ENCODE assay signal across 2 cellular contexts in the genomic region with DNA sequence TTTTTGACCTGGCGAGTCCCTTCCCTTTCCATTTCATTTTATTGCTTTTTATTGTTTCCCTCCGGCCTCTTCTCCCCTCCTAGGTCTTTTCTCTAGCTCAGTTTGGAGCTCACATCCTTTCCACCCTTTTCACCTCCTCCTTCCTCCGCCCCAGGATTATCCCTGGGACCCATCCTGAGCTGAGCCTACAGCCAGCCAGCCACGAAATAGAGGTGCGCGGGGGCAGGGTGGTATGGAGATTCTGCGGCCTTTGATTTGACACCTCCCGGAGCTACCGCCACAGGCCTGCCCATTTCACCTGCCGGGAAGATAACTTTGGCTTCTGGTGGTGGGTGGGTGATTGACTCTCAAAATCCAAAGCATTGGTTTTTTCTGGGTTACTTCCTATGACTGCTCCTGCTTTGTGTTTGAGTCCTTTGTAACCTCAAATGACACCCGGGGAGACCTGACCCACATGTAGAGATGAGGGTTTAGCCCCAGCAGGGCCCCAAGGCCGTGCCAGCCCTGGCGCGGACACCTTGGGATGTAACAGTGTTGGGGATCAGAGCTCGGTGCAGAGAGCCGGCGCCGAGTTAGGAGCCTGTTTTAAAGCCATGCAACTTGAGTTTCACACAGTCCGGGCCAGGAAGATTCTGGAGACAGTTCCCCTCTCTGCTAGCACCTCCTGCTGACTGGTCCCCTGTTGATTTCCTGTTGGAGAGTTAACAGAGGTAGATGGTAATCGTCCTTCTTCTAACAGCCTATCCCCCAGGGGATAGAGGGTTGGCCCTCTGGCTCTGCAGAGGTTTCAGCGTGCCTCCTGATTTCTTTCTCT.
TF ChIP-seq lines count a peak whose summit lies in the region.

No MANE protein-coding gene starts in this region.

TF ChIP-seq in HEK293, 187 proteins besides CTCF, POLR2A, EP300 and RAD21 (continued from another document):
- peak; percentile 50 for TF ChIP-seq GLIS2 (tag by site-specific recombination; IDR thresholded peaks at IDR 0.05)
- no peak for TF ChIP-seq ZNF677 (tag by site-specific recombination; IDR thresholded peaks at IDR 0.05)
- 0 out of 2 replicates have a peak, but pooled peaks have one; percentile 28 for TF ChIP-seq WT1 (tag by site-specific recombination; IDR thresholded peaks at IDR 0.05)
- TF ChIP-seq ZBTB1 (tag by site-specific recombination; IDR thresholded peaks at IDR 0.05), result no peak
- TF ChIP-seq ZNF341 (tag by site-specific recombination; IDR thresholded peaks at IDR 0.05; ENCODE audit: low read depth), result peak; percentile 54; the same call in 1 of the 2 replicates
- TF ChIP-seq ZNF629 (tag by site-specific recombination; IDR thresholded peaks at IDR 0.05), result no peak; the same call in 1 of the 2 replicates
- TF ChIP-seq, protein P1, sequence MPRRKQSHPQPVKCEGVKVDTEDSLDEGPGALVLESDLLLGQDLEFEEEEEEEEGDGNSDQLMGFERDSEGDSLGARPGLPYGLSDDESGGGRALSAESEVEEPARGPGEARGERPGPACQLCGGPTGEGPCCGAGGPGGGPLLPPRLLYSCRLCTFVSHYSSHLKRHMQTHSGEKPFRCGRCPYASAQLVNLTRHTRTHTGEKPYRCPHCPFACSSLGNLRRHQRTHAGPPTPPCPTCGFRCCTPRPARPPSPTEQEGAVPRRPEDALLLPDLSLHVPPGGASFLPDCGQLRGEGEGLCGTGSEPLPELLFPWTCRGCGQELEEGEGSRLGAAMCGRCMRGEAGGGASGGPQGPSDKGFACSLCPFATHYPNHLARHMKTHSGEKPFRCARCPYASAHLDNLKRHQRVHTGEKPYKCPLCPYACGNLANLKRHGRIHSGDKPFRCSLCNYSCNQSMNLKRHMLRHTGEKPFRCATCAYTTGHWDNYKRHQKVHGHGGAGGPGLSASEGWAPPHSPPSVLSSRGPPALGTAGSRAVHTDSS (tag by site-specific recombination; IDR thresholded peaks at IDR 0.05), result no peak
- peak; percentile 75 for TF ChIP-seq SCRT2 (tag by site-specific recombination; IDR thresholded peaks at IDR 0.05)
- no peak for TF ChIP-seq ZNF48 (tag by site-specific recombination; IDR thresholded peaks at IDR 0.05)

TF ChIP-seq in GM12878, 131 proteins besides CTCF, POLR2A, EP300 and RAD21 (continued from another document):
- peak; percentile 38; the same call in 1 of the 2 replicates for TF ChIP-seq MTA2 (IDR thresholded peaks at IDR 0.05; ENCODE audit: low read depth)
- TF ChIP-seq, protein P2, sequence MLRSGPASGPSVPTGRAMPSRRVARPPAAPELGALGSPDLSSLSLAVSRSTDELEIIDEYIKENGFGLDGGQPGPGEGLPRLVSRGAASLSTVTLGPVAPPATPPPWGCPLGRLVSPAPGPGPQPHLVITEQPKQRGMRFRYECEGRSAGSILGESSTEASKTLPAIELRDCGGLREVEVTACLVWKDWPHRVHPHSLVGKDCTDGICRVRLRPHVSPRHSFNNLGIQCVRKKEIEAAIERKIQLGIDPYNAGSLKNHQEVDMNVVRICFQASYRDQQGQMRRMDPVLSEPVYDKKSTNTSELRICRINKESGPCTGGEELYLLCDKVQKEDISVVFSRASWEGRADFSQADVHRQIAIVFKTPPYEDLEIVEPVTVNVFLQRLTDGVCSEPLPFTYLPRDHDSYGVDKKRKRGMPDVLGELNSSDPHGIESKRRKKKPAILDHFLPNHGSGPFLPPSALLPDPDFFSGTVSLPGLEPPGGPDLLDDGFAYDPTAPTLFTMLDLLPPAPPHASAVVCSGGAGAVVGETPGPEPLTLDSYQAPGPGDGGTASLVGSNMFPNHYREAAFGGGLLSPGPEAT (IDR thresholded peaks at IDR 0.05; ENCODE audit: low read depth), result 0 out of 2 replicates have a peak, but pooled peaks have one; percentile 32
- peak; percentile 17 for TF ChIP-seq HDAC6 (IDR thresholded peaks at IDR 0.05; ENCODE audit: unreplicated experiment)
- 0 out of 2 replicates have a peak, but pooled peaks have one; percentile 10 for TF ChIP-seq MYB (IDR thresholded peaks at IDR 0.05; ENCODE audit: borderline replicate concordance, low read depth, low read length)
- TF ChIP-seq, protein P3, sequence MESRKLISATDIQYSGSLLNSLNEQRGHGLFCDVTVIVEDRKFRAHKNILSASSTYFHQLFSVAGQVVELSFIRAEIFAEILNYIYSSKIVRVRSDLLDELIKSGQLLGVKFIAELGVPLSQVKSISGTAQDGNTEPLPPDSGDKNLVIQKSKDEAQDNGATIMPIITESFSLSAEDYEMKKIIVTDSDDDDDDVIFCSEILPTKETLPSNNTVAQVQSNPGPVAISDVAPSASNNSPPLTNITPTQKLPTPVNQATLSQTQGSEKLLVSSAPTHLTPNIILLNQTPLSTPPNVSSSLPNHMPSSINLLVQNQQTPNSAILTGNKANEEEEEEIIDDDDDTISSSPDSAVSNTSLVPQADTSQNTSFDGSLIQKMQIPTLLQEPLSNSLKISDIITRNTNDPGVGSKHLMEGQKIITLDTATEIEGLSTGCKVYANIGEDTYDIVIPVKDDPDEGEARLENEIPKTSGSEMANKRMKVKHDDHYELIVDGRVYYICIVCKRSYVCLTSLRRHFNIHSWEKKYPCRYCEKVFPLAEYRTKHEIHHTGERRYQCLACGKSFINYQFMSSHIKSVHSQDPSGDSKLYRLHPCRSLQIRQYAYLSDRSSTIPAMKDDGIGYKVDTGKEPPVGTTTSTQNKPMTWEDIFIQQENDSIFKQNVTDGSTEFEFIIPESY (IDR thresholded peaks at IDR 0.05), result no peak
- TF ChIP-seq, protein P4, sequence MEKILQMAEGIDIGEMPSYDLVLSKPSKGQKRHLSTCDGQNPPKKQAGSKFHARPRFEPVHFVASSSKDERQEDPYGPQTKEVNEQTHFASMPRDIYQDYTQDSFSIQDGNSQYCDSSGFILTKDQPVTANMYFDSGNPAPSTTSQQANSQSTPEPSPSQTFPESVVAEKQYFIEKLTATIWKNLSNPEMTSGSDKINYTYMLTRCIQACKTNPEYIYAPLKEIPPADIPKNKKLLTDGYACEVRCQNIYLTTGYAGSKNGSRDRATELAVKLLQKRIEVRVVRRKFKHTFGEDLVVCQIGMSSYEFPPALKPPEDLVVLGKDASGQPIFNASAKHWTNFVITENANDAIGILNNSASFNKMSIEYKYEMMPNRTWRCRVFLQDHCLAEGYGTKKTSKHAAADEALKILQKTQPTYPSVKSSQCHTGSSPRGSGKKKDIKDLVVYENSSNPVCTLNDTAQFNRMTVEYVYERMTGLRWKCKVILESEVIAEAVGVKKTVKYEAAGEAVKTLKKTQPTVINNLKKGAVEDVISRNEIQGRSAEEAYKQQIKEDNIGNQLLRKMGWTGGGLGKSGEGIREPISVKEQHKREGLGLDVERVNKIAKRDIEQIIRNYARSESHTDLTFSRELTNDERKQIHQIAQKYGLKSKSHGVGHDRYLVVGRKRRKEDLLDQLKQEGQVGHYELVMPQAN (conservative IDR thresholded peaks at IDR 0.05), result peak; percentile 61
- peak; percentile 61 for TF ChIP-seq SIN3A (IDR thresholded peaks at IDR 0.05; ENCODE audit: low read depth, low read length)
- TF ChIP-seq CREM (IDR thresholded peaks at IDR 0.05; ENCODE audit: low read depth), result no peak
- peak; percentile 74 for TF ChIP-seq SMAD1 (IDR thresholded peaks at IDR 0.05; ENCODE audit: low read depth, partially characterized antibody)
- TF ChIP-seq NBN (IDR thresholded peaks at IDR 0.05), result peak; percentile 13; the same call in 1 of the 2 replicates
- peak in 1 of 2 experiments; percentile 75; a peak in 2 of 4 replicates for TF ChIP-seq IKZF2 (IDR thresholded peaks at IDR 0.05)
- TF ChIP-seq, protein P5, sequence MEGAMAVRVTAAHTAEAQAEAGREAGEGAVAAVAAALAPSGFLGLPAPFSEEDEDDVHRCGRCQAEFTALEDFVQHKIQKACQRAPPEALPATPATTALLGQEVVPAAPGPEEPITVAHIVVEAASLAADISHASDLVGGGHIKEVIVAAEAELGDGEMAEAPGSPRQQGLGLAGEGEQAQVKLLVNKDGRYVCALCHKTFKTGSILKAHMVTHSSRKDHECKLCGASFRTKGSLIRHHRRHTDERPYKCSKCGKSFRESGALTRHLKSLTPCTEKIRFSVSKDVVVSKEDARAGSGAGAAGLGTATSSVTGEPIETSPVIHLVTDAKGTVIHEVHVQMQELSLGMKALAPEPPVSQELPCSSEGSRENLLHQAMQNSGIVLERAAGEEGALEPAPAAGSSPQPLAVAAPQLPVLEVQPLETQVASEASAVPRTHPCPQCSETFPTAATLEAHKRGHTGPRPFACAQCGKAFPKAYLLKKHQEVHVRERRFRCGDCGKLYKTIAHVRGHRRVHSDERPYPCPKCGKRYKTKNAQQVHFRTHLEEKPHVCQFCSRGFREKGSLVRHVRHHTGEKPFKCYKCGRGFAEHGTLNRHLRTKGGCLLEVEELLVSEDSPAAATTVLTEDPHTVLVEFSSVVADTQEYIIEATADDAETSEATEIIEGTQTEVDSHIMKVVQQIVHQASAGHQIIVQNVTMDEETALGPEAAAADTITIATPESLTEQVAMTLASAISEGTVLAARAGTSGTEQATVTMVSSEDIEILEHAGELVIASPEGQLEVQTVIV (IDR thresholded peaks at IDR 0.05; ENCODE audit: borderline replicate concordance, partially characterized antibody), result no peak
- TF ChIP-seq DPF2 (IDR thresholded peaks at IDR 0.05), result no peak
- TF ChIP-seq, protein P6, sequence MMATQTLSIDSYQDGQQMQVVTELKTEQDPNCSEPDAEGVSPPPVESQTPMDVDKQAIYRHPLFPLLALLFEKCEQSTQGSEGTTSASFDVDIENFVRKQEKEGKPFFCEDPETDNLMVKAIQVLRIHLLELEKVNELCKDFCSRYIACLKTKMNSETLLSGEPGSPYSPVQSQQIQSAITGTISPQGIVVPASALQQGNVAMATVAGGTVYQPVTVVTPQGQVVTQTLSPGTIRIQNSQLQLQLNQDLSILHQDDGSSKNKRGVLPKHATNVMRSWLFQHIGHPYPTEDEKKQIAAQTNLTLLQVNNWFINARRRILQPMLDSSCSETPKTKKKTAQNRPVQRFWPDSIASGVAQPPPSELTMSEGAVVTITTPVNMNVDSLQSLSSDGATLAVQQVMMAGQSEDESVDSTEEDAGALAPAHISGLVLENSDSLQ (IDR thresholded peaks at IDR 0.05), result 0 out of 2 replicates have a peak, but pooled peaks have one; percentile 8
- peak in 1 of 2 experiments; percentile 44; a peak in 1 of 4 replicates for TF ChIP-seq BHLHE40 (IDR thresholded peaks at IDR 0.05; ENCODE audit: borderline replicate concordance in 1 of 2, low read depth in 2 of 2, low read length in 1 of 2)
- peak in 1 of 2 experiments; percentile 32; a peak in 2 of 4 replicates for TF ChIP-seq ETV6 (conservative IDR thresholded peaks at IDR 0.05 in 1 of 2, IDR thresholded peaks at IDR 0.05 in 1 of 2; ENCODE audit: borderline replicate concordance in 1 of 2, low read depth in 1 of 2)
- 0 out of 2 replicates have a peak, but pooled peaks have one; percentile 18 for TF ChIP-seq WRNIP1 (IDR thresholded peaks at IDR 0.05; ENCODE audit: borderline replicate concordance, low read depth, low read length)
- peak; percentile 56; the same call in 1 of the 2 replicates for TF ChIP-seq TBL1XR1 (IDR thresholded peaks at IDR 0.05; ENCODE audit: low read depth, low read length)
- TF ChIP-seq CBFB (IDR thresholded peaks at IDR 0.05; ENCODE audit: low read depth), result no peak
- peak; percentile 75; the same call in 1 of the 2 replicates for TF ChIP-seq RCOR1 (conservative IDR thresholded peaks at IDR 0.05; ENCODE audit: low read depth, low read length)
- TF ChIP-seq BRCA1 (IDR thresholded peaks at IDR 0.05; ENCODE audit: low read depth, low read length), result no peak
- TF ChIP-seq POLR2AphosphoS5 (IDR thresholded peaks at IDR 0.05; ENCODE audit: low read length), result peak; percentile 71
- TF ChIP-seq, protein P7, sequence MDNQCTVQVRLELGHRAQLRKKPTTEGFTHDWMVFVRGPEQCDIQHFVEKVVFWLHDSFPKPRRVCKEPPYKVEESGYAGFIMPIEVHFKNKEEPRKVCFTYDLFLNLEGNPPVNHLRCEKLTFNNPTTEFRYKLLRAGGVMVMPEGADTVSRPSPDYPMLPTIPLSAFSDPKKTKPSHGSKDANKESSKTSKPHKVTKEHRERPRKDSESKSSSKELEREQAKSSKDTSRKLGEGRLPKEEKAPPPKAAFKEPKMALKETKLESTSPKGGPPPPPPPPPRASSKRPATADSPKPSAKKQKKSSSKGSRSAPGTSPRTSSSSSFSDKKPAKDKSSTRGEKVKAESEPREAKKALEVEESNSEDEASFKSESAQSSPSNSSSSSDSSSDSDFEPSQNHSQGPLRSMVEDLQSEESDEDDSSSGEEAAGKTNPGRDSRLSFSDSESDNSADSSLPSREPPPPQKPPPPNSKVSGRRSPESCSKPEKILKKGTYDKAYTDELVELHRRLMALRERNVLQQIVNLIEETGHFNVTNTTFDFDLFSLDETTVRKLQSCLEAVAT (IDR thresholded peaks at IDR 0.05), result peak; percentile 96
TF ChIP-seq in GM12878: peak in this region for 33.
